In the genomic region with DNA sequence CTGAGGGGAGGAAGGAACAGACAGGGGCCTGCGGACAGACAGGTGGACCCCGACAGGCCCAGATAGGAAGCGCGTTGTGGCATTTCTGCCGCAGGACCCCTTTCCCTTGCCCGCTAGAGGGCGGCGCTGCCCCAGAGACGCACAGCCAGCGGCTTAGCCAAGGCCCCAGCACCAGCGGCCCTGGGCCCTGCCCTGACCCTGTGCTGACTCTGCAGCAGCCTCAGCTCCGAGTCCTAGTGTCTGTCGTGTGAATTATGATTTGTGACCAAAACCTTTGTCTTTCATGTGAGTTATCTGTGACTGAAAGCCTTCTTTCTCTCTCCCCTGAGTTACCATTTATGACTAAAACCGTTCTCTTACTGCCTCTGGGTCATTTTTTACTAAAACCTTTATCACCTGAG, we compare ENCODE assay signal across 1 cellular context.
TF ChIP-seq lines count a peak whose summit lies in the region.

No MANE protein-coding gene starts in this region.

TF ChIP-seq in HCT116, 20 proteins besides CTCF, POLR2A, EP300 and RAD21 (continued from another document):
- TF ChIP-seq, protein P1, sequence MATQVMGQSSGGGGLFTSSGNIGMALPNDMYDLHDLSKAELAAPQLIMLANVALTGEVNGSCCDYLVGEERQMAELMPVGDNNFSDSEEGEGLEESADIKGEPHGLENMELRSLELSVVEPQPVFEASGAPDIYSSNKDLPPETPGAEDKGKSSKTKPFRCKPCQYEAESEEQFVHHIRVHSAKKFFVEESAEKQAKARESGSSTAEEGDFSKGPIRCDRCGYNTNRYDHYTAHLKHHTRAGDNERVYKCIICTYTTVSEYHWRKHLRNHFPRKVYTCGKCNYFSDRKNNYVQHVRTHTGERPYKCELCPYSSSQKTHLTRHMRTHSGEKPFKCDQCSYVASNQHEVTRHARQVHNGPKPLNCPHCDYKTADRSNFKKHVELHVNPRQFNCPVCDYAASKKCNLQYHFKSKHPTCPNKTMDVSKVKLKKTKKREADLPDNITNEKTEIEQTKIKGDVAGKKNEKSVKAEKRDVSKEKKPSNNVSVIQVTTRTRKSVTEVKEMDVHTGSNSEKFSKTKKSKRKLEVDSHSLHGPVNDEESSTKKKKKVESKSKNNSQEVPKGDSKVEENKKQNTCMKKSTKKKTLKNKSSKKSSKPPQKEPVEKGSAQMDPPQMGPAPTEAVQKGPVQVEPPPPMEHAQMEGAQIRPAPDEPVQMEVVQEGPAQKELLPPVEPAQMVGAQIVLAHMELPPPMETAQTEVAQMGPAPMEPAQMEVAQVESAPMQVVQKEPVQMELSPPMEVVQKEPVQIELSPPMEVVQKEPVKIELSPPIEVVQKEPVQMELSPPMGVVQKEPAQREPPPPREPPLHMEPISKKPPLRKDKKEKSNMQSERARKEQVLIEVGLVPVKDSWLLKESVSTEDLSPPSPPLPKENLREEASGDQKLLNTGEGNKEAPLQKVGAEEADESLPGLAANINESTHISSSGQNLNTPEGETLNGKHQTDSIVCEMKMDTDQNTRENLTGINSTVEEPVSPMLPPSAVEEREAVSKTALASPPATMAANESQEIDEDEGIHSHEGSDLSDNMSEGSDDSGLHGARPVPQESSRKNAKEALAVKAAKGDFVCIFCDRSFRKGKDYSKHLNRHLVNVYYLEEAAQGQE (IDR thresholded peaks at IDR 0.05; ENCODE audit: low read depth), result no peak
- no peak for TF ChIP-seq JUND (IDR thresholded peaks at IDR 0.05)
- TF ChIP-seq EZH2phosphoT487 (IDR thresholded peaks at IDR 0.05; ENCODE audit: borderline replicate concordance), result no peak
- TF ChIP-seq, protein P2, sequence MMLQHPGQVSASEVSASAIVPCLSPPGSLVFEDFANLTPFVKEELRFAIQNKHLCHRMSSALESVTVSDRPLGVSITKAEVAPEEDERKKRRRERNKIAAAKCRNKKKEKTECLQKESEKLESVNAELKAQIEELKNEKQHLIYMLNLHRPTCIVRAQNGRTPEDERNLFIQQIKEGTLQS (IDR thresholded peaks at IDR 0.05), result no peak
